Comparison of ENCODE assay signal across 8 cellular contexts in the genomic region with DNA sequence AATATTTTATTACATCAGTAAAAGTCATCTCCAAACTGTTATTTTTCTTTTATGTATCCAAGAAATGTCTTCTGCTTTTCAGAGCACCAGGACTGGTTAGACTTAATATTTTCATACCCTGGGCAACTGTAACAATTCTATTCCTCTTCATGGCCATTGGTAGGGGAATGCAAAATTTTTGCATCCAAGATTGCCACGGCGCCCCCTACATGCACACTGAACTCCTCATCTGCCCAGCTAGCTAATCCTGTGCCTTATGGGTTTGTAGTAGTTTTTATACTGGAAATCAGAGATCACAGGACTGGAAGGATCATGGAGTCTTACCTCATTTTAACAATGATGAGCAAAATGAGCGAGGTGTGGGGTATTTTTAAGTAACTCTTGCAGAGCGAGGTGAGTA.
DNase-seq lines count a peak whose midpoint lies in the region; ATAC-seq, FAIRE-seq and TF ChIP-seq lines count a peak whose summit lies in the region.

No MANE protein-coding gene starts in this region.

- H3K27me3 ChIP-seq in SU-DHL-6 (ENCODE audit: low read length), result no peaks in the 10 kb centered on the region
- H3K27me3 ChIP-seq in bronchial epithelial cell (ENCODE audit: control insufficient read depth, insufficient read depth, low read length), result no peaks in the 10 kb centered on the region

- H3K36me3 Mint-ChIP-seq in progenitor cell of endocrine pancreas (ENCODE audit: insufficient read depth), result peaks cover 9% of the 10 kb centered on the region

- no peak for FAIRE-seq in bronchial epithelial cell (lab: Jason Lieb, UNC)

- H3K27me3 Mint-ChIP-seq in progenitor cell of endocrine pancreas, result no peaks in the 10 kb centered on the region

- H3K79me2 ChIP-seq in SU-DHL-6 (ENCODE audit: insufficient read depth, low read length), result no peaks in the 10 kb centered on the region

- H3K9ac ChIP-seq in SU-DHL-6 (ENCODE audit: low read length), result no peak overlapping the region

- no peaks in the 10 kb centered on the region for H3F3A ChIP-seq in SU-DHL-6 (ENCODE audit: insufficient read depth)

- peak; percentile 46; the same call in 1 of the 2 replicates for TF ChIP-seq CTCF in GM12875 (IDR thresholded peaks at IDR 0.05; ENCODE audit: borderline replicate concordance, insufficient read depth, low read depth, low read length)
- TF ChIP-seq CTCF in SU-DHL-6 (IDR thresholded peaks at IDR 0.05; ENCODE audit: insufficient read depth, low read length, poor library complexity, severe bottlenecking), result peak; percentile 72
- peak; percentile 43 for TF ChIP-seq CTCF in bronchial epithelial cell (IDR thresholded peaks at IDR 0.05; ENCODE audit: insufficient read depth, low read length, severe bottlenecking)
- peak; percentile 25 for TF ChIP-seq CTCF in progenitor cell of endocrine pancreas (IDR thresholded peaks at IDR 0.05; ENCODE audit: unreplicated experiment)

- no peak overlapping the region for H2AFZ ChIP-seq in SU-DHL-6 (ENCODE audit: low read depth, low read length, severe bottlenecking)

- DNase-seq in bronchial epithelial cell (ENCODE audit: low read depth) (peak; percentile 15), progenitor cell of endocrine pancreas (ENCODE audit: low spot score, unreplicated experiment) (no peak), GM19238 (ENCODE audit: insufficient read length, low spot score) (no peak), HPDE6-E6E7 (ENCODE audit: extremely low spot score) (no peak), NCI-H510A (lab: John Stamatoyannopoulos, UW) (no peak)

- peaks cover 3% of the 10 kb centered on the region for H3K4me1 Mint-ChIP-seq in progenitor cell of endocrine pancreas (ENCODE audit: low read depth)

- no peak overlapping the region for H3K27ac Mint-ChIP-seq in progenitor cell of endocrine pancreas

- ATAC-seq in GM19455 (IDR thresholded peaks at IDR 0.05; ENCODE audit: unreplicated experiment), result no peak

- no peaks in the 10 kb centered on the region for H3K9me3 ChIP-seq in SU-DHL-6 (ENCODE audit: insufficient read depth, low read length)

- H3K9me3 Mint-ChIP-seq in progenitor cell of endocrine pancreas (ENCODE audit: low read depth), result no peaks in the 10 kb centered on the region

- H4K20me1 ChIP-seq in SU-DHL-6 (ENCODE audit: low read depth, low read length), result no peaks in the 10 kb centered on the region

- no peak overlapping the region for H3K4me2 ChIP-seq in SU-DHL-6 (ENCODE audit: low read depth, low read length, poor library complexity, severe bottlenecking)

- H3K9me2 ChIP-seq in SU-DHL-6 (replicated peaks; ENCODE audit: insufficient read depth, low read length), result no peaks in the 10 kb centered on the region

- H3K36me3 ChIP-seq in SU-DHL-6 (ENCODE audit: low read length) (no peaks in the 10 kb centered on the region), bronchial epithelial cell (ENCODE audit: control insufficient read depth, insufficient read depth, low read length) (peaks cover 4% of the 10 kb centered on the region)

- H3K4me3 Mint-ChIP-seq in progenitor cell of endocrine pancreas (ENCODE audit: low read depth), result no peak overlapping the region

- H3K4me3 ChIP-seq in GM12875 (ENCODE audit: low read depth, low read length), result no peak overlapping the region
- no peak overlapping the region for H3K4me3 ChIP-seq in SU-DHL-6 (ENCODE audit: insufficient read depth, low read length, poor library complexity, severe bottlenecking)
- no peak overlapping the region for H3K4me3 ChIP-seq in bronchial epithelial cell (ENCODE audit: low read depth, low read length)

- no peak overlapping the region for H3K27ac ChIP-seq in SU-DHL-6 (ENCODE audit: low read depth, low read length)
